In genomic region chr18:12631831-12632477, GRCh38 we compare ENCODE assay signal across 30 cellular contexts.
"Had no signal": no experiment of that assay in that cellular context is flagged by ENCODE, and none has a peak within 500 bp of the region (broad histone marks: within the 10 kb centered on the region; RNA-seq: fewer than 3 reads in every experiment).

No MANE protein-coding gene starts in this region.

- H3K27ac Mint-ChIP-seq: activated B cell treated with CpG ODN at 0.5 μM for 24 hours; activated CD4-positive, alpha-beta memory T cell treated with anti-CD3 and anti-CD28 coated beads, Interleukin-2, amount 10 ng/mL, durations not matched to agents 7 days and 5 days; activated CD8-positive, alpha-beta memory T cell treated with anti-CD3 and anti-CD28 coated beads, Interleukin-2, amount 10 ng/mL, durations not matched to agents 7 days and 5 days; activated naive CD4-positive, alpha-beta T cell treated with anti-CD3 and anti-CD28 coated beads, Interleukin-2, amount 50 U/mL, for 24 hours; activated naive CD8-positive, alpha-beta T cell treated with anti-CD3 and anti-CD28 coated beads, Interleukin-2, amount 10 ng/mL, durations not matched to agents 7 days and 5 days; activated T-cell treated with anti-CD3 and anti-CD28 coated beads, Interleukin-2, amount 50 U/mL, for 72 hours; activated T-helper 17 cell treated with anti-CD3 and anti-CD28 coated beads, Interleukin-2, amount 50 U/mL, for 72 hours; T-helper 1 cell treated with Interleukin-12 subunit alpha and Interleukin-12 subunit beta and Interleukin-4 antibody, amounts not matched to agents 30 μg/mL and 1 μg/mL, for 36 hours; T-helper 2 cell treated with Interferon-gamma antibody and Interleukin-4, amounts not matched to agents 5 μg/mL and 100 μg/mL, for 36 hours had no signal

- H3K9me3 Mint-ChIP-seq: activated B cell treated with CpG ODN at 0.5 μM for 24 hours; activated CD4-positive, alpha-beta memory T cell treated with anti-CD3 and anti-CD28 coated beads, Interleukin-2, amount 10 ng/mL, durations not matched to agents 7 days and 5 days; activated naive CD4-positive, alpha-beta T cell treated with anti-CD3 and anti-CD28 coated beads, Interleukin-2, amount 50 U/mL, for 24 hours; activated T-helper 17 cell treated with anti-CD3 and anti-CD28 coated beads, Interleukin-2, amount 50 U/mL, for 72 hours; T-helper 1 cell treated with Interleukin-12 subunit alpha and Interleukin-12 subunit beta and Interleukin-4 antibody, amounts not matched to agents 30 μg/mL and 1 μg/mL, for 36 hours; T-helper 2 cell treated with Interferon-gamma antibody and Interleukin-4, amounts not matched to agents 5 μg/mL and 100 μg/mL, for 36 hours had no signal

- H3K4me3 ChIP-seq: ascending aorta, breast epithelium had no signal

- H3K27me3 Mint-ChIP-seq: activated CD4-positive, alpha-beta memory T cell treated with anti-CD3 and anti-CD28 coated beads, Interleukin-2, amount 10 ng/mL, durations not matched to agents 7 days and 5 days had no signal

- H3K36me3 Mint-ChIP-seq: activated naive CD8-positive, alpha-beta T cell treated with anti-CD3 and anti-CD28 coated beads, Interleukin-2, amount 10 ng/mL, durations not matched to agents 7 days and 5 days had no signal

- H3K36me3 ChIP-seq: ascending aorta, breast epithelium had no signal

- DNase-seq: activated B cell treated with CpG ODN at 0.5 μM for 24 hours; activated CD4-positive, alpha-beta memory T cell treated with anti-CD3 and anti-CD28 coated beads, Interleukin-2, amount 10 ng/mL, durations not matched to agents 7 days and 5 days; activated CD4-positive, alpha-beta T cell treated with anti-CD3 and anti-CD28 coated beads for 4 hours; activated CD4-positive, CD25-positive, alpha-beta regulatory T cell treated with anti-CD3 and anti-CD28 coated beads, Interleukin-2, amount 50 U/mL, for 72 hours; activated CD8-positive, alpha-beta memory T cell treated with anti-CD3 and anti-CD28 coated beads for 24 hours; activated CD8-positive, alpha-beta memory T cell treated with anti-CD3 and anti-CD28 coated beads, Interleukin-2, amount 10 ng/mL, durations not matched to agents 7 days and 5 days; activated CD8-positive, alpha-beta memory T cell treated with anti-CD3 and anti-CD28 coated beads, Interleukin-2, amount 50 U/mL, for 48 hours; activated effector memory CD4-positive, alpha-beta T cell treated with anti-CD3 and anti-CD28 coated beads, Interleukin-2, amount 50 U/mL, for 16 hours; activated naive CD4-positive, alpha-beta T cell treated with Interleukin-2 at 50 U/mL for 16 hours; activated naive CD8-positive, alpha-beta T cell treated with anti-CD3 and anti-CD28 coated beads, Interleukin-2, amount 10 ng/mL, durations not matched to agents 7 days and 5 days; activated T-cell treated with anti-CD3 and anti-CD28 coated beads, Interleukin-2, amount 50 U/mL, for 72 hours; amygdala; MM.1S; MV-4-11; NCI-H1092; NCI-H1436 treated with DMSO at 0.1 percent for 48 hours; NCI-H1694 treated with DMSO at 0.1 percent for 48 hours; NCI-H2029; NCI-H345; NCI-H524 treated with DMSO at 0.1 percent for 48 hours; SIG-M5 had no signal

- H3K4me3 Mint-ChIP-seq: activated B cell treated with CpG ODN at 0.5 μM for 24 hours; activated CD4-positive, alpha-beta memory T cell treated with anti-CD3 and anti-CD28 coated beads, Interleukin-2, amount 10 ng/mL, durations not matched to agents 7 days and 5 days; activated CD8-positive, alpha-beta memory T cell treated with anti-CD3 and anti-CD28 coated beads, Interleukin-2, amount 10 ng/mL, durations not matched to agents 7 days and 5 days; activated naive CD4-positive, alpha-beta T cell treated with anti-CD3 and anti-CD28 coated beads, Interleukin-2, amount 50 U/mL, for 24 hours; activated naive CD8-positive, alpha-beta T cell treated with anti-CD3 and anti-CD28 coated beads, Interleukin-2, amount 10 ng/mL, durations not matched to agents 7 days and 5 days; activated T-cell treated with anti-CD3 and anti-CD28 coated beads, Interleukin-2, amount 50 U/mL, for 72 hours; activated T-helper 17 cell treated with anti-CD3 and anti-CD28 coated beads, Interleukin-2, amount 50 U/mL, for 72 hours; T-helper 1 cell treated with Interleukin-12 subunit alpha and Interleukin-12 subunit beta and Interleukin-4 antibody, amounts not matched to agents 30 μg/mL and 1 μg/mL, for 36 hours; T-helper 2 cell treated with Interferon-gamma antibody and Interleukin-4, amounts not matched to agents 5 μg/mL and 100 μg/mL, for 36 hours had no signal

- H3K4me2 ChIP-seq: KMS-11 had no signal

- H3K4me1 ChIP-seq: ascending aorta, breast epithelium had no signal

- H3K27ac ChIP-seq: ascending aorta, breast epithelium, KMS-11 had no signal

- H3K9me3 ChIP-seq: ascending aorta, breast epithelium had no signal

- H3K9ac ChIP-seq: KMS-11 had no signal

- ATAC-seq: activated CD8-positive, alpha-beta memory T cell treated with anti-CD3 and anti-CD28 coated beads, Interleukin-2, amount 10 ng/mL, durations not matched to agents 7 days and 5 days; activated T-cell treated with anti-CD3 and anti-CD28 coated beads, Interleukin-2, amount 50 U/mL, for 72 hours; activated T-helper 17 cell treated with anti-CD3 and anti-CD28 coated beads, Interleukin-2, amount 50 U/mL, for 72 hours; Panc1; SK-N-SH treated with all-trans-retinoic acid at 6 μM for 48 hours had no signal

- H3K27me3 ChIP-seq: ascending aorta, breast epithelium had no signal

- H3K4me1 Mint-ChIP-seq: activated B cell treated with CpG ODN at 0.5 μM for 24 hours; activated naive CD4-positive, alpha-beta T cell treated with anti-CD3 and anti-CD28 coated beads, Interleukin-2, amount 50 U/mL, for 24 hours had no signal
